ENCODE assay signal across 11 cellular contexts in the genomic region with DNA sequence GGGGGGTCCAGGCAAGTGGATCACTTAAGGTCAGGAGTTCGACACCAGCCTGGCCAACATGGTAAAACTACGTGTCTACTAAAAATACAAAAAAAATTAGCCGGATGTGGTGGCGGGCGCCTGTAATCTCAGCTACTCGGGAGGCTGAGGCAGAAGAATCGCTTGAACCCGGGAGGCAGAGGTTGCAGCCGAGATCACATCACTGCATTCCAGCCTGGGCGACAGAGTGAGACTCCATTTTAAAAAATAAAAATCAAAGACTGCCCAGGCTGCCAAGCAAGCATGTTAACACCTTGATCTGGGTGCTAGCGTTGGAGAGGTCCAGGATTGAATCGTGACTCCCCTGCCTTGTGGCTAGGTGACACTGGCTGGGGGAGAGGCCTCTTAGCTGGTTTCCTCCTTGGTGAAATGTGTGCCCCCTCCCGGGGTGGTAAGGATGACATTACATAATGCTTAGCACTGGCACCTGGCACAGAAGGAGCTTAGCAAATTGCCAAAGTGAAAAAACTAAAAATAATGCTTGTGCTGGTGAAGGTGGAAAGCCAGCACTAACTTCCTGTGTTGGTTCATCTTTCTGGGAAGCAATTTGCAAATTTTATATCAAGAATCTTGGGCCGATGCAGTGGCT. TPM values are rescaled to one million over a fixed set of nuclear protein-coding genes. Genes with fewer than 3 reads are reported as not detected.
DNase-seq lines count a peak whose midpoint lies in the region; ATAC-seq and TF ChIP-seq lines count a peak whose summit lies in the region.
"Had no signal": no experiment of that assay in that cellular context is flagged by ENCODE, and none has a peak within 500 bp of the region (broad histone marks: within the 10 kb centered on the region; RNA-seq: fewer than 3 reads in every experiment).

No MANE protein-coding gene starts in this region.

- H3K4me1 ChIP-seq in osteoblast (ENCODE audit: insufficient read depth, low read length): peaks cover 9% of the 10 kb centered on the region

- H3K4me1 Mint-ChIP-seq in natural killer cell treated with Interleukin-12 subunit alpha and Interleukin-12 subunit beta and Interleukin-15 and Interleukin-18, amount 100 ng/mL, for 72 hours (ENCODE audit: low read depth in 2 of 2): peaks cover 11 to 21% of the 10 kb centered on the region in 2 donors
- peaks cover 10 to 26% of the 10 kb centered on the region in 2 donors for H3K4me1 Mint-ChIP-seq in natural killer cell

- H3K9me3 ChIP-seq in osteoblast (ENCODE audit: low read depth, low read length): no peaks in the 10 kb centered on the region

- H2AFZ ChIP-seq in osteoblast (ENCODE audit: low read length): peak overlapping the region; percentile 84

- peak overlapping the region; percentile 98 for H3K4me3 Mint-ChIP-seq in natural killer cell treated with Interleukin-12 subunit alpha and Interleukin-12 subunit beta and Interleukin-15 and Interleukin-18, amount 100 ng/mL, for 72 hours
- no peak overlapping the region for H3K4me3 Mint-ChIP-seq in natural killer cell

- no peaks in the 10 kb centered on the region for H3K27me3 Mint-ChIP-seq in natural killer cell treated with Interleukin-12 subunit alpha and Interleukin-12 subunit beta and Interleukin-15 and Interleukin-18, amount 100 ng/mL, for 72 hours
- no peaks in the 10 kb centered on the region for H3K27me3 Mint-ChIP-seq in natural killer cell (ENCODE audit: low read depth in 2 of 2)
- H3K27me3 Mint-ChIP-seq: activated CD8-positive, alpha-beta memory T cell treated with anti-CD3 and anti-CD28 coated beads, Interleukin-2, amount 10 ng/mL, durations not matched to agents 7 days and 5 days had no signal

- no peaks in the 10 kb centered on the region for H4K20me1 ChIP-seq in osteoblast (ENCODE audit: insufficient read depth, low read length)

- peak overlapping the region; percentile 51 for H3K27ac ChIP-seq in osteoblast (ENCODE audit: low read depth, low read length)

- no peak for ATAC-seq in natural killer cell treated with Interleukin-12 subunit alpha and Interleukin-12 subunit beta and Interleukin-15 and Interleukin-18, amount 100 ng/mL, for 72 hours
- ATAC-seq in natural killer cell: no peak
- ATAC-seq: stimulated activated naive CD8-positive, alpha-beta T cell treated with anti-CD3 and anti-CD28 coated beads, Interleukin-15, amount 100 ng/mL, for 72 hours had no signal

- peaks cover 13% of the 10 kb centered on the region for H3K36me3 ChIP-seq in osteoblast (ENCODE audit: insufficient read depth, low read length)

- TF ChIP-seq CTCF in natural killer cell (IDR thresholded peaks at IDR 0.05): no peak
- no peak for TF ChIP-seq CTCF in osteoblast (IDR thresholded peaks at IDR 0.05; ENCODE audit: extremely low read depth, low read depth, low read length)

- no peaks in the 10 kb centered on the region for H3K9me3 Mint-ChIP-seq in natural killer cell treated with Interleukin-12 subunit alpha and Interleukin-12 subunit beta and Interleukin-15 and Interleukin-18, amount 100 ng/mL, for 72 hours
- no peaks in the 10 kb centered on the region for H3K9me3 Mint-ChIP-seq in natural killer cell
- H3K9me3 Mint-ChIP-seq: stimulated activated naive CD8-positive, alpha-beta T cell treated with anti-CD3 and anti-CD28 coated beads, Interleukin-15, amount 100 ng/mL, for 72 hours had no signal

- no peaks in the 10 kb centered on the region for H3K36me3 Mint-ChIP-seq in natural killer cell treated with Interleukin-12 subunit alpha and Interleukin-12 subunit beta and Interleukin-15 and Interleukin-18, amount 100 ng/mL, for 72 hours
- no peaks in the 10 kb centered on the region for H3K36me3 Mint-ChIP-seq in natural killer cell

- DNase-seq in natural killer cell treated with Interleukin-12 subunit alpha and Interleukin-12 subunit beta and Interleukin-15 and Interleukin-18, amount 100 ng/mL, for 72 hours (ENCODE audit: low spot score): no peak
- DNase-seq in natural killer cell: no peak
- DNase-seq in cerebellar cortex (ENCODE audit: low spot score): peak; percentile 79
- DNase-seq in osteoblast (ENCODE audit: insufficient read length, low spot score, missing footprints): peak; percentile 57
- DNase-seq in HUDEP-2 (lab: John Stamatoyannopoulos, UW; ENCODE audit: unreplicated experiment in 76 of 76): no peak
- DNase-seq in stimulated activated CD4-positive, alpha-beta T cell treated with anti-CD3 and anti-CD28 coated beads, Interleukin-4, amount 100 ng/mL, for 4 hours: no peak
- no peak for DNase-seq in NCI-H187 treated with DMSO at 0.1 percent for 48 hours (lab: John Stamatoyannopoulos, UW)
- no peak for DNase-seq in midbrain (lab: John Stamatoyannopoulos, UW)
- DNase-seq: stimulated activated naive CD8-positive, alpha-beta T cell treated with anti-CD3 and anti-CD28 coated beads, Interleukin-15, amount 100 ng/mL, for 72 hours had no signal

- no peak overlapping the region for H3K4me3 ChIP-seq in osteoblast (ENCODE audit: insufficient read depth, low read length)

- intact Hi-C loops in natural killer cell (cut with micrococcal nuclease): loop anchor here (10.0 kb wide), 1 partner anchor 131 kb away; a partner anchor contains a TSS

- peak overlapping the region; percentile 85 for H3K4me2 ChIP-seq in osteoblast (ENCODE audit: insufficient read depth, low read length)

- no peaks in the 10 kb centered on the region for H3K27me3 ChIP-seq in osteoblast (ENCODE audit: insufficient read depth, low read length)

- H3K27ac Mint-ChIP-seq in natural killer cell treated with Interleukin-12 subunit alpha and Interleukin-12 subunit beta and Interleukin-15 and Interleukin-18, amount 100 ng/mL, for 72 hours: no peak overlapping the region
- peak overlapping the region in 1 of 2 donors; percentile 16 for H3K27ac Mint-ChIP-seq in natural killer cell
- H3K27ac Mint-ChIP-seq: activated CD8-positive, alpha-beta memory T cell treated with anti-CD3 and anti-CD28 coated beads, Interleukin-2, amount 10 ng/mL, durations not matched to agents 7 days and 5 days; stimulated activated naive CD8-positive, alpha-beta T cell treated with anti-CD3 and anti-CD28 coated beads, Interleukin-15, amount 100 ng/mL, for 72 hours had no signal

- peaks cover 21% of the 10 kb centered on the region for H3K79me2 ChIP-seq in osteoblast (ENCODE audit: insufficient read depth, low read length)

RNA-seq across cellular contexts. Expression of a gene that starts 2.2 kb away (rescaled TPM):
- 100 to 1,000 TPM; 114 to 135 TPM for total RNA-seq in natural killer cell treated with Interleukin-12 subunit alpha and Interleukin-12 subunit beta and Interleukin-15 and Interleukin-18, amount 100 ng/mL, for 72 hours
- total RNA-seq in natural killer cell (100 to 1,000 TPM; 152 to 165 (median 159) TPM), osteoblast (33.7 and 40.1 TPM in 2 replicates)

RNA-seq across cellular contexts. Expression of a gene that starts 9.6 kb away (rescaled TPM):
- 1 to 10 TPM in 1 of 2 donors, under 1 TPM in 1; 0.52 to 1.1 TPM for total RNA-seq in natural killer cell treated with Interleukin-12 subunit alpha and Interleukin-12 subunit beta and Interleukin-15 and Interleukin-18, amount 100 ng/mL, for 72 hours
- 1 to 10 TPM; 1.4 to 8.1 (median 2.6) TPM for total RNA-seq in natural killer cell
- total RNA-seq in osteoblast: 3.6 and 6.5 TPM in 2 replicates

RNA-seq across cellular contexts. Expression of a gene that starts 33.5 kb away (rescaled TPM):
- total RNA-seq in natural killer cell treated with Interleukin-12 subunit alpha and Interleukin-12 subunit beta and Interleukin-15 and Interleukin-18, amount 100 ng/mL, for 72 hours: 10 to 100 TPM; 58.1 to 60.4 TPM
- total RNA-seq in natural killer cell: 10 to 100 TPM; 61.8 to 74.0 (median 69.3) TPM
- 24.5 and 33.3 TPM in 2 replicates for total RNA-seq in osteoblast

RNA-seq across cellular contexts. Expression of a gene that starts 44.3 kb away (rescaled TPM):
- not detected for total RNA-seq in natural killer cell treated with Interleukin-12 subunit alpha and Interleukin-12 subunit beta and Interleukin-15 and Interleukin-18, amount 100 ng/mL, for 72 hours
- total RNA-seq in natural killer cell (under 1 TPM in 2 of 3 donors, not detected in 1; 0.82 to 0.99 TPM), osteoblast (not detected in 2 replicates)
- total RNA-seq: activated CD8-positive, alpha-beta memory T cell treated with anti-CD3 and anti-CD28 coated beads, Interleukin-2, amount 10 ng/mL, durations not matched to agents 7 days and 5 days; LHCN-M2 had no signal

Comparison
In these comparisons a context has a peak if more than half of its experiments do, and no peak if none do; other contexts are left out.
1. DNase-seq: peak in cerebellar cortex (single experiment) and osteoblast (single experiment); none in natural killer cell treated with Interleukin-12 subunit alpha and Interleukin-12 subunit beta and Interleukin-15 and Interleukin-18, amount 100 ng/mL, for 72 hours (single experiment), natural killer cell (single experiment), HUDEP-2 (0 of 76), stimulated activated CD4-positive, alpha-beta T cell treated with anti-CD3 and anti-CD28 coated beads, Interleukin-4, amount 100 ng/mL, for 4 hours (0 of 2), NCI-H187 treated with DMSO at 0.1 percent for 48 hours (single experiment) and midbrain (single experiment).